Comparison of ENCODE assay signal across 9 cellular contexts in genomic region chr16:2533142-2533755, GRCh38. TPM values are rescaled to one million over a fixed set of nuclear protein-coding genes. Genes with fewer than 3 reads are reported as not detected.
A peak's percentile ranks its signal among the peaks of the same experiment; 100 is the strongest.
DNase-seq lines count a peak whose midpoint lies in the region; TF ChIP-seq lines count a peak whose summit lies in the region.
"Not testable (repeated sequence)": the region's sequence is repeated elsewhere in the genome, so short reads cannot be mapped to it uniquely, and the experiment has no call there.
"Had no signal": no experiment of that assay in that cellular context is flagged by ENCODE, and none has a peak within 500 bp of the region (broad histone marks: within the 10 kb centered on the region; RNA-seq: fewer than 3 reads in every experiment).

No MANE protein-coding gene starts in this region.

- H3K9me2 ChIP-seq in DOHH2 (replicated peaks; ENCODE audit: control insufficient read depth, low read length), result not testable (repeated sequence)

- not testable (repeated sequence) for H2AFZ ChIP-seq in mesenchymal stem cell (ENCODE audit: low read depth, low read length)

- 68% methylated on average over 11 of the region's 16 CpGs for WGBS in mesenchymal stem cell
- 21% methylated on average over 16 of the region's 16 CpGs for WGBS in prostate gland

- peak overlapping the region in 1 of 2 experiments; percentile 48 for H3K4ac ChIP-seq in mesenchymal stem cell (ENCODE audit: low read depth in 1 of 2, low read length in 2 of 2)

- peak overlapping the region; percentile 100 for H3K27ac Mint-ChIP-seq in activated CD4-positive, alpha-beta memory T cell treated with anti-CD3 and anti-CD28 coated beads, Interleukin-2, amount 10 ng/mL, durations not matched to agents 7 days and 5 days
- H3K27ac Mint-ChIP-seq in MCF 10A (ENCODE audit: low read depth, unreplicated experiment) (peak overlapping the region; percentile 100), type B pancreatic cell (peak overlapping the region; percentile 99)

- peak overlapping the region; percentile 96 for H3K9ac ChIP-seq in mesenchymal stem cell (ENCODE audit: low read length)

- H2BK15ac ChIP-seq in mesenchymal stem cell (ENCODE audit: low read depth, poor library complexity, severe bottlenecking), result not testable (repeated sequence)

- H3K9me3 Mint-ChIP-seq in activated CD4-positive, alpha-beta memory T cell treated with anti-CD3 and anti-CD28 coated beads, Interleukin-2, amount 10 ng/mL, durations not matched to agents 7 days and 5 days; MCF 10A (ENCODE audit: unreplicated experiment); type B pancreatic cell: not testable (repeated sequence)

- H3K4me3 Mint-ChIP-seq in activated CD4-positive, alpha-beta memory T cell treated with anti-CD3 and anti-CD28 coated beads, Interleukin-2, amount 10 ng/mL, durations not matched to agents 7 days and 5 days, result peak overlapping the region; percentile 98
- peak overlapping the region; percentile 98 for H3K4me3 Mint-ChIP-seq in MCF 10A (ENCODE audit: unreplicated experiment)
- H3K4me3 Mint-ChIP-seq in type B pancreatic cell, result peak overlapping the region; percentile 98

- not testable (repeated sequence) for H3K14ac ChIP-seq in mesenchymal stem cell (ENCODE audit: low read length in 2 of 2)

- peak overlapping the region; percentile 77 for H3K27ac ChIP-seq in DOHH2 (ENCODE audit: low read depth, low read length)
- peak overlapping the region; percentile 62 for H3K27ac ChIP-seq in mesenchymal stem cell (ENCODE audit: low read length, poor library complexity, severe bottlenecking)
- H3K27ac ChIP-seq in prostate gland, result peak overlapping the region; percentile 93 to 97

- peaks cover 24% of the 10 kb centered on the region for H3K4me1 ChIP-seq in DOHH2 (ENCODE audit: control insufficient read depth, low read length)
- peaks cover 20% of the 10 kb centered on the region for H3K4me1 ChIP-seq in mesenchymal stem cell (ENCODE audit: control insufficient read depth, insufficient read depth, low read depth, low read length)
- not testable (repeated sequence) for H3K4me1 ChIP-seq in prostate gland (replicated peaks)

- H3K9me3 ChIP-seq in DOHH2 (ENCODE audit: control insufficient read depth, insufficient read depth, low read length); mesenchymal stem cell (ENCODE audit: control insufficient read depth, low read length); prostate gland: not testable (repeated sequence)

- H2BK12ac ChIP-seq in mesenchymal stem cell (ENCODE audit: low read length in 2 of 2), result peak overlapping the region; percentile 22 to 61

- not testable (repeated sequence) for H3K27me3 Mint-ChIP-seq in activated CD4-positive, alpha-beta memory T cell treated with anti-CD3 and anti-CD28 coated beads, Interleukin-2, amount 10 ng/mL, durations not matched to agents 7 days and 5 days; MCF 10A (ENCODE audit: insufficient read depth, unreplicated experiment); type B pancreatic cell

- H4K8ac ChIP-seq in mesenchymal stem cell (ENCODE audit: low read length), result peak overlapping the region; percentile 69

- peaks cover 13% of the 10 kb centered on the region for H3K79me1 ChIP-seq in mesenchymal stem cell (replicated peaks; ENCODE audit: low read length, poor library complexity, severe bottlenecking)

- peak; percentile 43 for DNase-seq in NCI-H2171 treated with DMSO at 0.1 percent for 48 hours (lab: John Stamatoyannopoulos, UW)
- not testable (repeated sequence) for DNase-seq in activated CD4-positive, alpha-beta memory T cell treated with anti-CD3 and anti-CD28 coated beads, Interleukin-2, amount 10 ng/mL, durations not matched to agents 7 days and 5 days; MCF 10A (ENCODE audit: unreplicated experiment); fibroblast of villous mesenchyme (ENCODE audit: low read depth); mesenchymal stem cell; prostate gland (ENCODE audit: low spot score); type B pancreatic cell (ENCODE audit: extremely low spot score, unreplicated experiment)

- intact Hi-C loops in MCF 10A (cut with micrococcal nuclease), result not testable (repeated sequence)
- intact Hi-C loops in prostate gland (cut with DNase I), result loop anchor here (10.0 kb wide), 1 partner anchor 62 kb away; no protein-coding TSS in a partner anchor

- CTCF ChIA-PET in activated CD4-positive, alpha-beta memory T cell treated with anti-CD3 and anti-CD28 coated beads, Interleukin-2, amount 10 ng/mL, durations not matched to agents 7 days and 5 days (lab: Charles Lee), result interaction anchor here (1.1 kb wide), 1 partner anchor 13 kb away, joined by 6 read pairs; the partner anchor contains the start of gene AMDHD2
- CTCF ChIA-PET in MCF 10A (lab: Yijun Ruan, JAX), result interaction anchor here (0.5 kb wide), 1 partner anchor 44 kb away, joined by 3 read pairs; no protein-coding TSS in a partner anchor

- POLR2A ChIA-PET in activated CD4-positive, alpha-beta memory T cell treated with anti-CD3 and anti-CD28 coated beads, Interleukin-2, amount 10 ng/mL, durations not matched to agents 7 days and 5 days (lab: Charles Lee), result interaction anchor here (0.7 to 3.7 kb wide), 8 partner anchors 13 to 1163 kb away, joined by 3 to 67 read pairs (median 5); partner anchors contain the start of genes AMDHD2, ATP6V0C, PGP and TRAF7
- POLR2A ChIA-PET in MCF 10A (lab: Yijun Ruan, JAX), result interaction anchor here (0.5 to 3.8 kb wide), 11 partner anchors 9 to 378 kb away, joined by 3 to 62 read pairs (median 5); partner anchors contain the start of genes AMDHD2, ATP6V0C, PRSS27 and RNPS1

- not testable (repeated sequence) for H4K20me1 ChIP-seq in DOHH2 (ENCODE audit: control insufficient read depth, insufficient read depth, low read depth, low read length)

- peak overlapping the region; percentile 44 for H2BK120ac ChIP-seq in mesenchymal stem cell (ENCODE audit: low read depth, low read length)

- not testable (repeated sequence) for TF ChIP-seq POLR2A in prostate gland (IDR thresholded peaks at IDR 0.05)

- H3K18ac ChIP-seq in mesenchymal stem cell (ENCODE audit: low read depth in 1 of 2, low read length in 2 of 2), result peak overlapping the region in 1 of 2 experiments; percentile 40

- not testable (repeated sequence) for H2BK5ac ChIP-seq in mesenchymal stem cell (ENCODE audit: low read depth, low read length, poor library complexity, severe bottlenecking)

- not testable (repeated sequence) for H3K79me2 ChIP-seq in DOHH2 (ENCODE audit: control insufficient read depth, low read length)

- H3F3A ChIP-seq in DOHH2 (ENCODE audit: control insufficient read depth, insufficient read depth), result not testable (repeated sequence)

- H3K36me3 ChIP-seq in DOHH2 (ENCODE audit: control insufficient read depth, low read length) (peaks cover 12% of the 10 kb centered on the region), mesenchymal stem cell (ENCODE audit: control insufficient read depth in 1 of 2, insufficient read depth in 2 of 2, low read depth in 1 of 2, low read length in 2 of 2) (peaks cover 25 to 28% of the 10 kb centered on the region in 2 experiments)
- not testable (repeated sequence) for H3K36me3 ChIP-seq in prostate gland

- not testable (repeated sequence) for H3K36me3 Mint-ChIP-seq in activated CD4-positive, alpha-beta memory T cell treated with anti-CD3 and anti-CD28 coated beads, Interleukin-2, amount 10 ng/mL, durations not matched to agents 7 days and 5 days (ENCODE audit: low read depth); type B pancreatic cell
- H3K36me3 Mint-ChIP-seq in MCF 10A (ENCODE audit: insufficient read depth, unreplicated experiment), result peaks cover 11% of the 10 kb centered on the region

- not testable (repeated sequence) for H3K23ac ChIP-seq in mesenchymal stem cell (ENCODE audit: low read length in 2 of 2)

- H3K4me1 Mint-ChIP-seq in activated CD4-positive, alpha-beta memory T cell treated with anti-CD3 and anti-CD28 coated beads, Interleukin-2, amount 10 ng/mL, durations not matched to agents 7 days and 5 days, result peaks cover 34% of the 10 kb centered on the region
- peaks cover 11% of the 10 kb centered on the region for H3K4me1 Mint-ChIP-seq in MCF 10A (ENCODE audit: insufficient read depth, unreplicated experiment)
- peaks cover 11% of the 10 kb centered on the region for H3K4me1 Mint-ChIP-seq in type B pancreatic cell (ENCODE audit: unreplicated experiment)

- not testable (repeated sequence) for H4K91ac ChIP-seq in mesenchymal stem cell (ENCODE audit: low read length)

- H3K4me2 ChIP-seq in DOHH2 (ENCODE audit: low read length) (peak overlapping the region; percentile 86), mesenchymal stem cell (ENCODE audit: low read length, poor library complexity, severe bottlenecking) (peak overlapping the region; percentile 73)

- H3K4me3 ChIP-seq in DOHH2 (ENCODE audit: low read length), result peak overlapping the region; percentile 76
- peak overlapping the region; percentile 68 for H3K4me3 ChIP-seq in fibroblast of villous mesenchyme (ENCODE audit: low read depth, low read length)
- peak overlapping the region in 1 of 2 experiments; percentile 86 for H3K4me3 ChIP-seq in mesenchymal stem cell (ENCODE audit: insufficient read depth in 1 of 2, low read depth in 1 of 2, low read length in 2 of 2)
- peak overlapping the region; percentile 49 to 62 for H3K4me3 ChIP-seq in prostate gland

- H3K27me3 ChIP-seq in DOHH2 (ENCODE audit: control insufficient read depth, low read length); mesenchymal stem cell (ENCODE audit: control insufficient read depth in 1 of 2, insufficient read depth in 1 of 2, low read length in 2 of 2); prostate gland (replicated peaks; ENCODE audit: insufficient read depth): not testable (repeated sequence)

- BruUV-seq in MCF 10A (replicated peaks; lab: Mats Ljungman, UMichigan), result not testable (repeated sequence)

- TF ChIP-seq CTCF in DOHH2 (IDR thresholded peaks at IDR 0.05; ENCODE audit: low read depth, low read length, poor library complexity, severe bottlenecking); MCF 10A (IDR thresholded peaks at IDR 0.05; ENCODE audit: unreplicated experiment); fibroblast of villous mesenchyme (IDR thresholded peaks at IDR 0.05; ENCODE audit: insufficient read depth, low read depth, low read length); prostate gland (IDR thresholded peaks at IDR 0.05); type B pancreatic cell (conservative IDR thresholded peaks at IDR 0.05): not testable (repeated sequence)

- not testable (repeated sequence) for H2AK5ac ChIP-seq in mesenchymal stem cell (ENCODE audit: low read length, severe bottlenecking)

RNA-seq across cellular contexts. Expression of gene CEMP1, which starts 2.0 kb away (rescaled TPM):
- total RNA-seq in activated CD4-positive, alpha-beta memory T cell treated with anti-CD3 and anti-CD28 coated beads, Interleukin-2, amount 10 ng/mL, durations not matched to agents 7 days and 5 days, result under 1 TPM in 1 of 2 experiments, not detected in 1; 0.23 TPM
- total RNA-seq in MCF 10A (2022), result not detected in 2 replicates
- not detected in 2 replicates for total RNA-seq in fibroblast of villous mesenchyme
- polyA plus RNA-seq in mesenchymal stem cell (2013, experiment 1 of 2), result not detected
- not detected for polyA plus RNA-seq in mesenchymal stem cell (2013, experiment 2 of 2)
- 1 to 10 TPM; 1.3 to 8.1 TPM for total RNA-seq in prostate gland
- total RNA-seq in type B pancreatic cell (ENCODE audit: low replicate concordance), result 0.22 and 0.74 TPM in 2 replicates
- total RNA-seq: omental fat pad had no signal

RNA-seq across cellular contexts. Expression of gene PDPK1, which starts 4.6 kb away (rescaled TPM):
- total RNA-seq in activated CD4-positive, alpha-beta memory T cell treated with anti-CD3 and anti-CD28 coated beads, Interleukin-2, amount 10 ng/mL, durations not matched to agents 7 days and 5 days, result 10 to 100 TPM; 43.5 to 45.2 TPM
- total RNA-seq in MCF 10A (2022), result 32.3 and 38.0 TPM in 2 replicates
- total RNA-seq in fibroblast of villous mesenchyme, result 26.7 and 37.1 TPM in 2 replicates
- 16.0 TPM for polyA plus RNA-seq in mesenchymal stem cell (2013, experiment 1 of 2)
- 15.7 TPM for polyA plus RNA-seq in mesenchymal stem cell (2013, experiment 2 of 2)
- 10 to 100 TPM; 33.1 to 73.2 TPM for total RNA-seq in prostate gland
- 40.8 and 57.1 TPM in 2 replicates for total RNA-seq in type B pancreatic cell (ENCODE audit: low replicate concordance)

RNA-seq across cellular contexts. Expression of gene AMDHD2, which starts 13.1 kb away (rescaled TPM):
- total RNA-seq in activated CD4-positive, alpha-beta memory T cell treated with anti-CD3 and anti-CD28 coated beads, Interleukin-2, amount 10 ng/mL, durations not matched to agents 7 days and 5 days, result 10 to 100 TPM; 51.6 to 55.5 TPM
- 15.8 and 26.5 TPM in 2 replicates for total RNA-seq in MCF 10A (2022)
- 31.1 and 45.7 TPM in 2 replicates for total RNA-seq in fibroblast of villous mesenchyme
- 24.6 TPM for polyA plus RNA-seq in mesenchymal stem cell (2013, experiment 1 of 2)
- polyA plus RNA-seq in mesenchymal stem cell (2013, experiment 2 of 2), result 20.6 TPM
- total RNA-seq in prostate gland, result 10 to 100 TPM; 41.4 to 78.1 TPM
- 46.1 and 61.8 TPM in 2 replicates for total RNA-seq in type B pancreatic cell (ENCODE audit: low replicate concordance)

RNA-seq across cellular contexts. Expression of gene ATP6V0C, which starts 19.5 kb away (rescaled TPM):
- 100 to 1,000 TPM; 112 to 125 TPM for total RNA-seq in activated CD4-positive, alpha-beta memory T cell treated with anti-CD3 and anti-CD28 coated beads, Interleukin-2, amount 10 ng/mL, durations not matched to agents 7 days and 5 days
- 173 and 198 TPM in 2 replicates for total RNA-seq in MCF 10A (2022)
- total RNA-seq in fibroblast of villous mesenchyme, result 20.0 and 23.3 TPM in 2 replicates
- polyA plus RNA-seq in mesenchymal stem cell (2013, experiment 1 of 2), result 498 TPM
- 484 TPM for polyA plus RNA-seq in mesenchymal stem cell (2013, experiment 2 of 2)
- total RNA-seq in prostate gland, result 100 to 1,000 TPM; 114 to 164 TPM
- total RNA-seq in type B pancreatic cell (ENCODE audit: low replicate concordance), result 155 and 223 TPM in 2 replicates

RNA-seq across cellular contexts. Expression of gene TBC1D24, which starts 58.3 kb away (rescaled TPM):
- 10 to 100 TPM; 11.4 to 13.7 TPM for total RNA-seq in activated CD4-positive, alpha-beta memory T cell treated with anti-CD3 and anti-CD28 coated beads, Interleukin-2, amount 10 ng/mL, durations not matched to agents 7 days and 5 days
- total RNA-seq in MCF 10A (2022) (7.6 and 8.1 TPM in 2 replicates), fibroblast of villous mesenchyme (15.5 and 19.4 TPM in 2 replicates), prostate gland (10 to 100 TPM; 22.4 to 26.2 TPM), type B pancreatic cell (ENCODE audit: low replicate concordance) (15.6 and 22.1 TPM in 2 replicates)
- polyA plus RNA-seq in mesenchymal stem cell (2013, experiment 1 of 2), result 4.9 TPM
- polyA plus RNA-seq in mesenchymal stem cell (2013, experiment 2 of 2), result 4.1 TPM
